10 cellular contexts compared by ENCODE assay signal in the genomic region with DNA sequence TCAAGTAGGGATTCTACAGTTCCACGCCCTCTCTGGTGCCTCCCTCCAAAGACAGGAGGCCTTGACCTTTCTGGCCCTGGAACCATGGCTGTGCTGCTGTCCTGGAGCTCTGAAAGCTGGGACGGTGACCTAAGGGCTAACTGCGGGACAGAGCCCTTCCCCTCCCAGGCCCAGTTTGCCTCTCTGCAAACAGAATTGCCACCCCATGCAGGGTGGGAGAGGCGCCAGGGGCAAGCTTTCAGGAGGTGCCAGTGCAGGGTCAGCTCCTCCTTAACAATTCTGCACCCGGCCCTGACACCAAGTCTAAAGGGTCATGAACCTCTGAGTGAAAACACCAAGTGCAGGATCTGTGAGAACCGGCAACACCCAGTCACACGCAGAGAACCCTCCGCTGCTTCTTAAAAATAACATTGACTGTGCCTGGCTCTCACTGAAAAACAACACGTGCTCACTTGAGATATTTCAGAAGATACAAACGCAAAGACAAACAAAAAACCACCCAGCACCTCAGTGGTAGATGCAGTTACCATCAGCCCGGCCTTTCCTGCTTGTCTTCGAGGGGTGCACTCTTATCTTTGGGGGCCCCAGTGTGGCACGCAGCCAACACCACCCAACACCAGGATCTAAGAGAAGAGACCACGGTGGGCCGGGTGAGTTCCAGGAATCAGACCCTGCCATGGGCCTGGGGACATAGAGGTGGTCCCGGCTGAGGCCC. TPM values are rescaled to one million over a fixed set of nuclear protein-coding genes. Genes with fewer than 3 reads are reported as not detected.
DNase-seq lines count a peak whose midpoint lies in the region; ATAC-seq and TF ChIP-seq lines count a peak whose summit lies in the region.
"Had no signal": no experiment of that assay in that cellular context is flagged by ENCODE, and none has a peak within 500 bp of the region (broad histone marks: within the 10 kb centered on the region; RNA-seq: fewer than 3 reads in every experiment).

No MANE protein-coding gene starts in this region.

- no peaks in the 10 kb centered on the region for H3K9me3 Mint-ChIP-seq in Calu3 (ENCODE audit: low read depth, unreplicated experiment)

- H3K4me3 Mint-ChIP-seq in Calu3 (ENCODE audit: low read depth, unreplicated experiment): peak overlapping the region; percentile 66

- 39 to 42% (median 41%) methylated on average over 11 to 16 of the region's 16 CpGs for WGBS in adrenal gland, 4 donors

- no peaks in the 10 kb centered on the region for H3K9me3 ChIP-seq in adrenal gland (replicated peaks in 1 of 3)

- H3K36me3 Mint-ChIP-seq in Calu3 (ENCODE audit: insufficient read depth, unreplicated experiment): peaks cover 6% of the 10 kb centered on the region

- H3K27me3 Mint-ChIP-seq in Calu3 (ENCODE audit: unreplicated experiment): peaks cover 31% of the 10 kb centered on the region

- H3K27ac ChIP-seq in adrenal gland (peak overlapping the region in 3 of 5 donors; percentile 83 to 94 (median 89)), rectal smooth muscle tissue (ENCODE audit: low read depth, low read length) (no peak overlapping the region)
- H3K27ac ChIP-seq: KMS-11 had no signal

- TF ChIP-seq CTCF in Calu3 (IDR thresholded peaks at IDR 0.05; ENCODE audit: unreplicated experiment) (no peak), adrenal gland (IDR thresholded peaks at IDR 0.05) (no peak)

- no peak for ATAC-seq in left cardiac atrium

- peak overlapping the region in 1 of 4 donors; percentile 97 for H3K4me3 ChIP-seq in adrenal gland
- peak overlapping the region; percentile 14 for H3K4me3 ChIP-seq in rectal smooth muscle tissue (ENCODE audit: low read length)

- CTCF ChIA-PET in Calu3 (lab: Charles Lee): no interaction called here

- no peak overlapping the region for H3K27ac Mint-ChIP-seq in Calu3 (ENCODE audit: unreplicated experiment)

- DNase-seq in Calu3 (no peak), adrenal gland (peak in 6 of 7 donors; percentile 40 to 72 (median 60)), left cardiac atrium (peak; percentile 51), HUDEP-2 (lab: John Stamatoyannopoulos, UW; ENCODE audit: unreplicated experiment in 76 of 76) (no peak), NOMO-1 treated with DMSO at 0.1 percent for 48 hours (lab: John Stamatoyannopoulos, UW; ENCODE audit: unreplicated experiment) (no peak), NCI-H2029 treated with DMSO at 0.1 percent for 48 hours (lab: John Stamatoyannopoulos, UW) (no peak), NCI-H1048 (lab: John Stamatoyannopoulos, UW) (no peak)
- DNase-seq: T-helper 9 cell had no signal

- H3K4me1 ChIP-seq in adrenal gland (replicated peaks in 1 of 2): peaks cover 42 to 48% of the 10 kb centered on the region in 2 donors
- H3K4me1 ChIP-seq in rectal smooth muscle tissue (ENCODE audit: control insufficient read depth, insufficient read depth, low read length): no peaks in the 10 kb centered on the region

- no peaks in the 10 kb centered on the region for H3K27me3 ChIP-seq in adrenal gland
- peaks cover 5% of the 10 kb centered on the region for H3K27me3 ChIP-seq in rectal smooth muscle tissue (ENCODE audit: control insufficient read depth, insufficient read depth, low read length)

- no TSS peak for BruUV-seq in Calu3 (replicated peaks; lab: Mats Ljungman, UMichigan)

- no peak overlapping the region for H3K9ac ChIP-seq in rectal smooth muscle tissue (ENCODE audit: low read length)
- H3K9ac ChIP-seq: KMS-11 had no signal

- H3K36me3 ChIP-seq in adrenal gland (replicated peaks in 1 of 2) (no peaks in the 10 kb centered on the region), rectal smooth muscle tissue (ENCODE audit: control insufficient read depth, insufficient read depth, low read length) (no peaks in the 10 kb centered on the region)

- TF ChIP-seq POLR2A in adrenal gland (IDR thresholded peaks at IDR 0.05): peak in 1 of 2 donors; percentile 22

- peaks cover 2% of the 10 kb centered on the region for H3K4me1 Mint-ChIP-seq in Calu3 (ENCODE audit: low read depth, unreplicated experiment)

- intact Hi-C loops in Calu3 (cut with micrococcal nuclease; ENCODE audit: unreplicated experiment) (loop anchor here (10.0 kb wide), 1 partner anchor 82 kb away; no protein-coding TSS in a partner anchor), adrenal gland (cut with DNase I) (no loop called here), left cardiac atrium (cut with DNase I) (loop anchor here in 1 of 2 donors (10.0 kb wide), 1 partner anchor 82 kb away; no protein-coding TSS in a partner anchor)

RNA-seq across cellular contexts. Expression of a gene that starts 1.1 kb away (rescaled TPM):
- total RNA-seq in Calu3 (2022) (0.76 and 0.86 TPM in 2 replicates), adrenal gland (10 to 100 TPM; 12.5 to 59.5 (median 31.2) TPM), left cardiac atrium (10 to 100 TPM; 12.2 to 31.9 TPM)
- 10 to 100 TPM in 2 of 3 donors, 1 to 10 TPM in 1; 3.1 to 27.5 (median 17.7) TPM for polyA plus RNA-seq in adrenal gland

Comparison
In these comparisons a context has a peak if more than half of its experiments do, and no peak if none do; other contexts are left out.
1. DNase-seq: peak in adrenal gland (6 of 7) and left cardiac atrium (single experiment); none in Calu3 (single experiment), HUDEP-2 (0 of 76), NOMO-1 treated with DMSO at 0.1 percent for 48 hours (single experiment), NCI-H2029 treated with DMSO at 0.1 percent for 48 hours (single experiment) and NCI-H1048 (single experiment).